Comparison of ENCODE assay signal across 13 cellular contexts in genomic region chr17:11853321-11854151, GRCh38.
DNase-seq lines count a peak whose midpoint lies in the region; FAIRE-seq and TF ChIP-seq lines count a peak whose summit lies in the region.
"Had no signal": no experiment of that assay in that cellular context is flagged by ENCODE, and none has a peak within 500 bp of the region (broad histone marks: within the 10 kb centered on the region; RNA-seq: fewer than 3 reads in every experiment).

No MANE protein-coding gene starts in this region.

- no peaks in the 10 kb centered on the region for H3K9me3 Mint-ChIP-seq in MCF 10A (ENCODE audit: unreplicated experiment)
- H3K9me3 Mint-ChIP-seq in activated naive CD8-positive, alpha-beta T cell treated with anti-CD3 and anti-CD28 coated beads for 36 hours: peaks cover 2% of the 10 kb centered on the region

- DNase-seq in mammary epithelial cell (peak; percentile 1), MCF 10A (ENCODE audit: unreplicated experiment) (no peak), foreskin melanocyte (peak; percentile 74), midbrain (lab: John Stamatoyannopoulos, UW) (peak; percentile 67), urothelium cell line (ENCODE audit: low spot score) (peak; percentile 32), NCI-H128 (lab: John Stamatoyannopoulos, UW; ENCODE audit: unreplicated experiment) (no peak), GM10248 (ENCODE audit: extremely low spot score) (no peak)
- DNase-seq in activated naive CD8-positive, alpha-beta T cell treated with anti-CD3 and anti-CD28 coated beads for 36 hours: no peak
- DNase-seq: activated CD4-positive, alpha-beta T cell treated with anti-CD3 and anti-CD28 coated beads, Interleukin-2, amount 10 ng/mL, durations not matched to agents 7 days and 5 days; activated gamma-delta T cell; T-helper 2 cell had no signal

- H3K9ac ChIP-seq in mammary epithelial cell (ENCODE audit: insufficient read depth, low read length): no peak overlapping the region

- FAIRE-seq in urothelium cell line (lab: Jason Lieb, UNC): no peak

- H3K27me3 Mint-ChIP-seq in MCF 10A (ENCODE audit: insufficient read depth, unreplicated experiment): no peaks in the 10 kb centered on the region
- peaks cover 7% of the 10 kb centered on the region for H3K27me3 Mint-ChIP-seq in activated naive CD8-positive, alpha-beta T cell treated with anti-CD3 and anti-CD28 coated beads for 36 hours
- H3K27me3 Mint-ChIP-seq: activated CD4-positive, alpha-beta T cell treated with anti-CD3 and anti-CD28 coated beads, Interleukin-2, amount 10 ng/mL, durations not matched to agents 7 days and 5 days had no signal

- CTCF ChIA-PET in mammary epithelial cell (lab: Charles Lee; ENCODE audit: low non-redundant PET) (no interaction called here), MCF 10A (lab: Yijun Ruan, JAX) (interaction anchor here (0.6 to 1.0 kb wide), 3 partner anchors 29 to 978 kb away, joined by 3 to 4 read pairs (median 3); no protein-coding TSS in a partner anchor), GM10248 (lab: Yijun Ruan, JAX) (interaction anchor here (1.1 kb wide), 1 partner anchor 12 kb away, joined by 3 read pairs; no protein-coding TSS in a partner anchor)

- H3K9me3 ChIP-seq in mammary epithelial cell (replicated peaks; ENCODE audit: insufficient read depth, low read length): peaks cover 5% of the 10 kb centered on the region

- no peak overlapping the region for H3K27ac ChIP-seq in mammary epithelial cell (ENCODE audit: insufficient read depth, low read depth, low read length)
- H3K27ac ChIP-seq: 22Rv1 had no signal

- H3K4me3 ChIP-seq in mammary epithelial cell (replicated peaks in 1 of 3; ENCODE audit: insufficient read depth in 1 of 3, low read depth in 2 of 3, low read length in 3 of 3): no peak overlapping the region
- H3K4me3 ChIP-seq: coronary artery had no signal

- no peak overlapping the region for H3K27ac Mint-ChIP-seq in MCF 10A (ENCODE audit: low read depth, unreplicated experiment)
- no peak overlapping the region for H3K27ac Mint-ChIP-seq in activated naive CD8-positive, alpha-beta T cell treated with anti-CD3 and anti-CD28 coated beads for 36 hours
- H3K27ac Mint-ChIP-seq: activated CD4-positive, alpha-beta T cell treated with anti-CD3 and anti-CD28 coated beads, Interleukin-2, amount 10 ng/mL, durations not matched to agents 7 days and 5 days had no signal

- 22% methylated on average over 7 of the region's 11 CpGs for WGBS in mammary epithelial cell (ENCODE audit: low coverage, missing lambda C conversion rate)

- no peaks in the 10 kb centered on the region for H3K79me2 ChIP-seq in mammary epithelial cell (ENCODE audit: insufficient read depth, low read length)

- in situ Hi-C loops in mammary epithelial cell (cut with MboI; ENCODE audit: low sequenced_read_pairs in 2 of 2): no loop called here

- peaks cover 15% of the 10 kb centered on the region for H3K4me1 Mint-ChIP-seq in MCF 10A (ENCODE audit: insufficient read depth, unreplicated experiment)
- no peaks in the 10 kb centered on the region for H3K4me1 Mint-ChIP-seq in activated naive CD8-positive, alpha-beta T cell treated with anti-CD3 and anti-CD28 coated beads for 36 hours
- H3K4me1 Mint-ChIP-seq: activated CD4-positive, alpha-beta T cell treated with anti-CD3 and anti-CD28 coated beads, Interleukin-2, amount 10 ng/mL, durations not matched to agents 7 days and 5 days had no signal

- H3K4me3 Mint-ChIP-seq in MCF 10A (ENCODE audit: unreplicated experiment): no peak overlapping the region
- H3K4me3 Mint-ChIP-seq in activated naive CD8-positive, alpha-beta T cell treated with anti-CD3 and anti-CD28 coated beads for 36 hours: no peak overlapping the region
- H3K4me3 Mint-ChIP-seq: activated CD4-positive, alpha-beta T cell treated with anti-CD3 and anti-CD28 coated beads, Interleukin-2, amount 10 ng/mL, durations not matched to agents 7 days and 5 days had no signal

- dilution Hi-C loops in mammary epithelial cell (cut with HindIII; ENCODE audit: low sequenced_read_pairs): no loop called here

- POLR2A ChIA-PET in MCF 10A (lab: Yijun Ruan, JAX) (interaction anchor here (0.7 to 1.1 kb wide), 2 partner anchors 90 to 342 kb away, joined by 3 read pairs; no protein-coding TSS in a partner anchor), GM10248 (lab: Yijun Ruan, JAX) (no interaction called here)

- H3K36me3 Mint-ChIP-seq in MCF 10A (ENCODE audit: insufficient read depth, unreplicated experiment): no peaks in the 10 kb centered on the region
- H3K36me3 Mint-ChIP-seq in activated naive CD8-positive, alpha-beta T cell treated with anti-CD3 and anti-CD28 coated beads for 36 hours: no peaks in the 10 kb centered on the region

- no peaks in the 10 kb centered on the region for H3K4me1 ChIP-seq in mammary epithelial cell (ENCODE audit: insufficient read depth, low read length)

- TF ChIP-seq CTCF in mammary epithelial cell (conservative IDR thresholded peaks at IDR 0.05 in 1 of 2, IDR thresholded peaks at IDR 0.05 in 1 of 2; ENCODE audit: extremely low read depth in 1 of 2, insufficient read depth in 1 of 2, low read depth in 1 of 2, low read length in 2 of 2): no peak
- no peak for TF ChIP-seq CTCF in MCF 10A (IDR thresholded peaks at IDR 0.05; ENCODE audit: unreplicated experiment)
- TF ChIP-seq CTCF in GM10248 (IDR thresholded peaks at IDR 0.05; ENCODE audit: control extremely low read depth, extremely low read depth, low read depth, missing control alignments): no peak

- BruUV-seq in mammary epithelial cell (replicated peaks; lab: Mats Ljungman, UMichigan) (no TSS peak), MCF 10A (replicated peaks; lab: Mats Ljungman, UMichigan) (no TSS peak)

- H3K36me3 ChIP-seq in mammary epithelial cell (ENCODE audit: insufficient read depth, low read length): no peaks in the 10 kb centered on the region

- no peak overlapping the region for H3K4me2 ChIP-seq in mammary epithelial cell (ENCODE audit: insufficient read depth, low read depth, low read length)

- no peak overlapping the region for H2AFZ ChIP-seq in mammary epithelial cell (ENCODE audit: low read depth, low read length)

- intact Hi-C loops in mammary epithelial cell (cut with micrococcal nuclease) (no loop called here), MCF 10A (cut with micrococcal nuclease) (no loop called here)

- no peaks in the 10 kb centered on the region for H4K20me1 ChIP-seq in mammary epithelial cell (ENCODE audit: insufficient read depth, low read length)

- no peaks in the 10 kb centered on the region for H3K27me3 ChIP-seq in mammary epithelial cell (ENCODE audit: insufficient read depth, low read length)

Comparison
In these comparisons a context has a peak if more than half of its experiments do, and no peak if none do; other contexts are left out.
1. DNase-seq: peak in mammary epithelial cell (single experiment), foreskin melanocyte (single experiment), midbrain (single experiment) and urothelium cell line (single experiment); none in MCF 10A (single experiment), NCI-H128 (single experiment), GM10248 (single experiment) and activated naive CD8-positive, alpha-beta T cell treated with anti-CD3 and anti-CD28 coated beads for 36 hours (single experiment).